Comparison of ENCODE assay signal across 7 cellular contexts in the genomic region with DNA sequence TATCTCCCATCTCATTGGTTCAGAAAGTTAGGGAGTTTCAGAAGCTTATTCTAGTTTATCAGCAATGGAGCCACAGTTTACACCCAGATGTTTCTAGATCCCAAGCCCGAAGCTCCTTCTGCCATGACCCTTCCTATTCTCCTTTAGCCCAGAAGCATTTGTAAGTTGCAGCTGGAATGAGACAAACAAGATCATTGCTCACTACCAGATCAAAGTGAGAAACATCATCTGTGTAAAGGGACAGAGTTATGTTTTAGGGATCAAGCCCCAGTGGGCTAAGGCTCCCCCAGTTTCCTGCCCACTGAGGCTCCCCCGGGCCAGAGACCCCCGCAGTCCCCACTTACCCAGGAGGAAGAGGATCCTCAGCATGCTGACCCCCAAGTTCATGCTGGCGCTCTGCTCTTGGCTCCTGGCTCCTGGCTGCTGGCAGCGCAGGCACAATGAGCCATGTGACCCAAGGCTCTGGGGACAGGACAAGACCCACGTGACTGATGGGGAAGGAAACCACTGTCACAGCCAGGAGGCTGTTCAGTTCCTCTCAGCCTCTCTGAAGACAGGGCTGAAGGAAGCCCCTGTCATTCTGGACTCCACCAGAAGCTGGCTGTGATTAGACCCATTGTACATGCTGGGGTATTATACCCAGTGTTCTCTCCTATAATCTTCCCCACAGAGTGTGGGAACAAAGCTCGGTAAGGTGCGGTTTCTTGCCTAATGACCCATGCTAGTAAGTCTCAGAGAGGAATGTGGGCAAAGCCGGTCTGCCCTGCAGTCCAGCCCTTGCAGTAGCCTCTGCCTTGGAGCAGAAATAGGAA. TPM values are rescaled to one million over a fixed set of nuclear protein-coding genes. Genes with fewer than 3 reads are reported as not detected.
DNase-seq lines count a peak whose midpoint lies in the region; ATAC-seq and TF ChIP-seq lines count a peak whose summit lies in the region.

A gene with protein sequence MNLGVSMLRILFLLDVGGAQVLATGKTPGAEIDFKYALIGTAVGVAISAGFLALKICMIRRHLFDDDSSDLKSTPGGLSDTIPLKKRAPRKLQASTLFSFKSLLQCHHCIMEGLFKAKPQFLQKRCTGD (minus strand): TSS at position 442 of the 812 bp plus-strand sequence. CDS start 55 bp downstream, at position 387.

- H3K4me3 Mint-ChIP-seq in naive B cell: peak within 1 kb of the TSS; percentile 36 to 89 (median 76)

- no peaks in the 10 kb centered on the region for H3K9me2 ChIP-seq in OCI-LY7 (ENCODE audit: insufficient read depth, low read length)

- H3K79me2 ChIP-seq in OCI-LY7 (ENCODE audit: insufficient read depth, low read depth, low read length): no peaks in the 10 kb centered on the region

- intact Hi-C loops in OCI-LY7 (cut with micrococcal nuclease; ENCODE audit: unreplicated experiment): no loop called here

- no peaks in the 10 kb centered on the region for H3K9me3 ChIP-seq in OCI-LY7 (ENCODE audit: low read length)

- CTCF ChIA-PET in OCI-LY7 (lab: Charles Lee; ENCODE audit: unreplicated experiment): no interaction called here

- no peaks in the 10 kb centered on the region for H3K27me3 Mint-ChIP-seq in naive B cell

- ATAC-seq in GM18873 (IDR thresholded peaks at IDR 0.05; ENCODE audit: low FRiP score, unreplicated experiment): peak; percentile 72
- peak; percentile 71 for ATAC-seq in HG02852 (IDR thresholded peaks at IDR 0.05; ENCODE audit: unreplicated experiment)
- peak; percentile 81 for ATAC-seq in naive B cell (ENCODE audit: low read depth in 2 of 2)

- H3K4me1 ChIP-seq in OCI-LY7 (ENCODE audit: insufficient read depth, low read length, poor library complexity, severe bottlenecking): peaks cover 43% of the 10 kb centered on the region

- peaks cover 0 to 6% (median 0%) of the 10 kb centered on the region in 7 donors for H3K9me3 Mint-ChIP-seq in naive B cell

- H3K27ac ChIP-seq in OCI-LY7 (ENCODE audit: low read depth, low read length, poor library complexity, severe bottlenecking) (no peak within 1 kb of the TSS), coronary artery (peak within 1 kb of the TSS in 1 of 2 donors; percentile 78)

- H3K4me1 Mint-ChIP-seq in naive B cell: peaks cover 62 to 79% (median 78%) of the 10 kb centered on the region in 3 donors

- H4K20me1 ChIP-seq in OCI-LY7 (ENCODE audit: insufficient read depth, low read length): no peaks in the 10 kb centered on the region

- H3K36me3 ChIP-seq in OCI-LY7 (ENCODE audit: insufficient read depth, low read length): no peaks in the 10 kb centered on the region

- H2AFZ ChIP-seq in OCI-LY7 (ENCODE audit: low read length): peak within 1 kb of the TSS; percentile 81

- peak within 1 kb of the TSS; percentile 80 to 94 (median 88) for H3K27ac Mint-ChIP-seq in naive B cell

- H3K4me3 ChIP-seq in OCI-LY7 (ENCODE audit: low read depth, low read length, poor library complexity, severe bottlenecking) (peak within 1 kb of the TSS; percentile 39), coronary artery (peak within 1 kb of the TSS; percentile 64)

- peak within 1 kb of the TSS; percentile 65 for H3K4me2 ChIP-seq in OCI-LY7 (ENCODE audit: low read length)

- BruUV-seq in OCI-LY7 (replicated peaks; lab: Mats Ljungman, UMichigan): no TSS peak

- peak; percentile 83 for DNase-seq in OCI-LY7 (ENCODE audit: low spot score)
- peak; percentile 75 for DNase-seq in coronary artery (ENCODE audit: low spot score)
- DNase-seq in naive B cell: peak; percentile 48
- DNase-seq in NCI-H82 treated with DMSO at 0.1 percent for 48 hours (lab: John Stamatoyannopoulos, UW; ENCODE audit: unreplicated experiment): no peak
- no peak for DNase-seq in SW480 (ENCODE audit: low spot score)

- TF ChIP-seq CTCF in OCI-LY7 (conservative IDR thresholded peaks at IDR 0.05; ENCODE audit: low read length) (no peak), coronary artery (IDR thresholded peaks at IDR 0.05) (no peak)

- POLR2A ChIA-PET in OCI-LY7 (lab: Charles Lee): interaction anchor here (0.9 to 1.2 kb wide), 2 partner anchors 16 to 47 kb away, joined by 3 to 4 read pairs; no protein-coding TSS in a partner anchor

- peaks cover 0 to 5% of the 10 kb centered on the region in 2 donors for H3K36me3 Mint-ChIP-seq in naive B cell

RNA-seq across cellular contexts. Expression of the gene that starts here (rescaled TPM):
- 1.8 and 5.0 TPM in 2 replicates for total RNA-seq in OCI-LY7 (2014; rRNA removed; shearing (Covaris generic))
- total RNA-seq in OCI-LY7 (2022): 0.82 and 1.3 TPM in 2 replicates
- polyA plus RNA-seq in naive B cell (ENCODE audit: low read depth in 6 of 6): 1 to 10 TPM; 1.2 to 7.1 (median 2.6) TPM

Comparison
In these comparisons a context has a peak if more than half of its experiments do, and no peak if none do; other contexts are left out.
1. DNase-seq: peak in OCI-LY7 (single experiment), coronary artery (single experiment) and naive B cell (single experiment); none in NCI-H82 treated with DMSO at 0.1 percent for 48 hours (single experiment) and SW480 (single experiment).
2. Peak in every context shown above with its lines, with median percentiles within 50 percentile points of each other: ATAC-seq.